In genomic region chr10:80985105-80985504, GRCh38 we compare ENCODE assay signal across 32 cellular contexts.
"Had no signal": no experiment of that assay in that cellular context is flagged by ENCODE, and none has a peak within 500 bp of the region (broad histone marks: within the 10 kb centered on the region; RNA-seq: fewer than 3 reads in every experiment).

No MANE protein-coding gene starts in this region.

- ATAC-seq: activated CD4-positive, alpha-beta T cell treated with anti-CD3 and anti-CD28 coated beads for 36 hours; activated CD4-positive, CD25-positive, alpha-beta regulatory T cell treated with anti-CD3 and anti-CD28 coated beads, Interleukin-2, amount 50 U/mL, for 24 hours; activated CD8-positive, alpha-beta memory T cell treated with anti-CD3 and anti-CD28 coated beads, Interleukin-2, amount 10 ng/mL, durations not matched to agents 7 days and 5 days; activated CD8-positive, alpha-beta T cell treated with anti-CD3 and anti-CD28 coated beads, Interleukin-2, amount 10 ng/mL, durations not matched to agents 7 days and 5 days; activated naive CD8-positive, alpha-beta T cell treated with anti-CD3 and anti-CD28 coated beads, Interleukin-2, amount 50 U/mL, for 24 hours; WTC11 had no signal

- H3K4me1 ChIP-seq: ascending aorta had no signal

- H3K27ac ChIP-seq: ascending aorta, cardiac muscle cell, WERI-Rb-1 had no signal

- H3K27me3 ChIP-seq: ascending aorta, cardiac muscle cell had no signal

- DNase-seq: activated CD4-positive, alpha-beta memory T cell treated with anti-CD3 and anti-CD28 coated beads, Interleukin-2, amount 10 ng/mL, durations not matched to agents 7 days and 5 days; activated CD4-positive, alpha-beta T cell treated with anti-CD3 and anti-CD28 coated beads for 1 hour; activated CD4-positive, alpha-beta T cell treated with anti-CD3 and anti-CD28 coated beads for 36 hours; activated CD4-positive, alpha-beta T cell treated with anti-CD3 and anti-CD28 coated beads for 48 hours; activated CD4-positive, alpha-beta T cell treated with anti-CD3 and anti-CD28 coated beads, Interleukin-2, amount 10 ng/mL, durations not matched to agents 7 days and 5 days; activated CD4-positive, alpha-beta T cell treated with anti-CD3 and anti-CD28 coated beads, Interleukin-2, amount 50 U/mL, for 48 hours; activated CD4-positive, CD25-positive, alpha-beta regulatory T cell; activated CD8-positive, alpha-beta memory T cell treated with anti-CD3 and anti-CD28 coated beads for 24 hours; activated CD8-positive, alpha-beta memory T cell treated with anti-CD3 and anti-CD28 coated beads, Interleukin-2, amount 10 ng/mL, durations not matched to agents 7 days and 5 days; activated CD8-positive, alpha-beta memory T cell treated with anti-CD3 and anti-CD28 coated beads, Interleukin-2, amount 50 U/mL, for 48 hours; activated CD8-positive, alpha-beta T cell treated with anti-CD3 and anti-CD28 coated beads, Interleukin-2, amount 10 ng/mL, durations not matched to agents 7 days and 5 days; activated effector memory CD4-positive, alpha-beta T cell treated with Interleukin-2 at 50 U/mL for 16 hours; activated gamma-delta T cell; activated naive CD4-positive, alpha-beta T cell treated with anti-CD3 and anti-CD28 coated beads, Interleukin-2, amount 10 ng/mL, durations not matched to agents 7 days and 5 days; activated naive CD4-positive, alpha-beta T cell treated with Interleukin-2 at 50 U/mL for 16 hours; activated naive CD8-positive, alpha-beta T cell treated with anti-CD3 and anti-CD28 coated beads, Interleukin-2, amount 10 ng/mL, durations not matched to agents 7 days and 5 days; activated naive CD8-positive, alpha-beta T cell treated with anti-CD3 and anti-CD28 coated beads, Interleukin-2, amount 50 U/mL, for 24 hours; activated T-cell treated with anti-CD3 and anti-CD28 coated beads, Interleukin-2, amount 50 U/mL, for 24 hours; activated T-cell treated with anti-CD3 and anti-CD28 coated beads, Interleukin-2, amount 50 U/mL, for 48 hours; amygdala; anterior cingulate cortex; caudate nucleus; cerebellar nuclear complex; T-helper 2 cell; T-helper 9 cell; WERI-Rb-1 had no signal

- FAIRE-seq: bronchial epithelial cell, TTC549 had no signal

- H3K4me3 ChIP-seq: ascending aorta, cardiac muscle cell had no signal

- H3K36me3 ChIP-seq: ascending aorta, cardiac muscle cell, WERI-Rb-1 had no signal

- H3K9me3 ChIP-seq: ascending aorta had no signal
